In the genomic region with DNA sequence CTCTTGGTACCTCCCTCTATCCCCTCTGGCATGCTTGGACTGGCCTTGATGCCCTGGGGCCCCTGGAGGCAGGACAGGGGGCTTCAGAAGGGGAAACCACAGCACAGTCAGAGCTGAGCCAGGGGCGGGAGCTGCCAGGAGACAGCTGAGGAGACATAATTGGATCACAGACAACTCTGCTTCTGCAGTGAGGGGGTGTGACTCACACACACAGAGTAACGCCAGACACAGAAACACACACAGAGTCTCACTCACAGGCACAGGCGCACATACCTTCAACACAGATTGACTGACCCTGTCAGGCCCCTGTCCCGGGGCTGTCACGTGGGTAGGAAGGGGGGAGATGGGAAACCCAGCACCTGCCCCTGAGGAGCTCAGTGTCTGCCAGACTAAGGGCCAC, we compare ENCODE assay signal across 10 cellular contexts. TPM values are rescaled to one million over a fixed set of nuclear protein-coding genes. Genes with fewer than 3 reads are reported as not detected.
DNase-seq lines count a peak whose midpoint lies in the region; ATAC-seq, FAIRE-seq and TF ChIP-seq lines count a peak whose summit lies in the region.
"Had no signal": no experiment of that assay in that cellular context is flagged by ENCODE, and none has a peak within 500 bp of the region (broad histone marks: within the 10 kb centered on the region; RNA-seq: fewer than 3 reads in every experiment).

No MANE protein-coding gene starts in this region.

- H3K4me1 ChIP-seq in gastrocnemius medialis (peaks cover 24 to 26% of the 10 kb centered on the region in 2 donors), MM.1S (ENCODE audit: low read length) (peaks cover 10% of the 10 kb centered on the region)

- no peaks in the 10 kb centered on the region for H3K79me2 ChIP-seq in MM.1S (ENCODE audit: low read length)

- no peaks in the 10 kb centered on the region for H4K20me1 ChIP-seq in MM.1S (ENCODE audit: insufficient read depth, low read length)

- in situ Hi-C loops in gastrocnemius medialis (cut with MboI; ENCODE audit: low sequenced_read_pairs in 4 of 4), result no loop called here

- TF ChIP-seq CTCF in gastrocnemius medialis (IDR thresholded peaks at IDR 0.05 in 4 of 5, conservative IDR thresholded peaks at IDR 0.05 in 1 of 5) (no peak), MM.1S (IDR thresholded peaks at IDR 0.05; ENCODE audit: low read length) (no peak)

- no peak overlapping the region for H2AFZ ChIP-seq in MM.1S (ENCODE audit: low read length)

- H3K9ac ChIP-seq in MM.1S (ENCODE audit: low read length), result no peak overlapping the region

- H3K4me3 ChIP-seq in gastrocnemius medialis, result no peak overlapping the region
- H3K4me3 ChIP-seq in MM.1S (ENCODE audit: low read length), result no peak overlapping the region
- H3K4me3 ChIP-seq: ascending aorta had no signal

- H3F3A ChIP-seq in MM.1S (ENCODE audit: insufficient read depth, low read length), result no peaks in the 10 kb centered on the region

- ATAC-seq in Right ventricle myocardium superior (ENCODE audit: poor library complexity) (peak; percentile 74), gastrocnemius medialis (peak; percentile 96 to 98), GM21381 (IDR thresholded peaks at IDR 0.05; ENCODE audit: unreplicated experiment) (no peak), HG03159 (IDR thresholded peaks at IDR 0.05; ENCODE audit: unreplicated experiment) (no peak)

- intact Hi-C loops in Right ventricle myocardium superior (cut with DNase I) (no loop called here), gastrocnemius medialis (cut with DNase I; ENCODE audit: low total_unique reads) (loop anchor here (1.0 to 2.0 kb wide), 2 partner anchors 20 kb away; partner anchors contain the start of gene ARAP1)

- peak; percentile 20 for FAIRE-seq in H54 (lab: Jason Lieb, UNC)

- no peak for TF ChIP-seq POLR2A in H54 (IDR thresholded peaks at IDR 0.05; ENCODE audit: low read depth, low read length)
- TF ChIP-seq POLR2A in gastrocnemius medialis (IDR thresholded peaks at IDR 0.05), result no peak

- H3K9me2 ChIP-seq in MM.1S (replicated peaks; ENCODE audit: insufficient read depth, low read length), result no peaks in the 10 kb centered on the region

- H3K9me3 ChIP-seq in gastrocnemius medialis, result no peaks in the 10 kb centered on the region
- no peaks in the 10 kb centered on the region for H3K9me3 ChIP-seq in MM.1S (replicated peaks; ENCODE audit: insufficient read depth, low read length)
- H3K9me3 ChIP-seq: ascending aorta had no signal

- H3K36me3 ChIP-seq in gastrocnemius medialis (no peaks in the 10 kb centered on the region), MM.1S (replicated peaks; ENCODE audit: insufficient read depth, low read length) (no peaks in the 10 kb centered on the region)
- H3K36me3 ChIP-seq: ascending aorta had no signal

- H3K4me2 ChIP-seq in MM.1S (ENCODE audit: low read depth, low read length), result no peak overlapping the region

- H3K27ac ChIP-seq in gastrocnemius medialis, result peak overlapping the region; percentile 66 to 80 (median 76)
- no peak overlapping the region for H3K27ac ChIP-seq in MM.1S (ENCODE audit: low read length)
- H3K27ac ChIP-seq: ascending aorta had no signal

- DNase-seq in H54 (ENCODE audit: insufficient read length, low spot score) (peak; percentile 96), T1000 (lab: John Stamatoyannopoulos, UW) (peak; percentile 63), Right ventricle myocardium superior (peak; percentile 61), gastrocnemius medialis (peak; percentile 59 to 78), MM.1S (no peak), NCI-H1048 (lab: John Stamatoyannopoulos, UW) (no peak)
- DNase-seq: naive B cell had no signal

- H3K27me3 ChIP-seq in gastrocnemius medialis (no peaks in the 10 kb centered on the region), MM.1S (replicated peaks; ENCODE audit: insufficient read depth, low read length) (no peaks in the 10 kb centered on the region)
- H3K27me3 ChIP-seq: ascending aorta had no signal

RNA-seq across cellular contexts. Expression of gene STARD10, which starts 20.6 kb away (rescaled TPM):
- total RNA-seq in Right ventricle myocardium superior (117 TPM), gastrocnemius medialis (100 to 1,000 TPM in 1 of 4 donors, 10 to 100 TPM in 3; 39.1 to 103 (median 71.1) TPM)

RNA-seq across cellular contexts. Expression of gene ARAP1, which starts 21.1 kb away (rescaled TPM):
- total RNA-seq in Right ventricle myocardium superior (58.0 TPM), gastrocnemius medialis (10 to 100 TPM; 18.3 to 52.0 (median 26.0) TPM)

RNA-seq across cellular contexts. Expression of gene ATG16L2, which starts 40.9 kb away (rescaled TPM):
- 16.8 TPM for total RNA-seq in Right ventricle myocardium superior
- 1 to 10 TPM; 3.1 to 8.1 (median 4.3) TPM for total RNA-seq in gastrocnemius medialis

Comparison
In these comparisons a context has a peak if more than half of its experiments do, and no peak if none do; other contexts are left out.
1. DNase-seq: peak in H54 (single experiment), T1000 (single experiment), Right ventricle myocardium superior (single experiment) and gastrocnemius medialis (2 of 2); none in MM.1S (single experiment) and NCI-H1048 (single experiment).
2. ATAC-seq: peak in Right ventricle myocardium superior (single experiment) and gastrocnemius medialis (2 of 2); none in GM21381 (single experiment) and HG03159 (single experiment).